In genomic region chr22:45053571-45053970, GRCh38 we compare ENCODE assay signal across 29 cellular contexts. TPM values are rescaled to one million over a fixed set of nuclear protein-coding genes. Genes with fewer than 3 reads are reported as not detected.
"Had no signal": no experiment of that assay in that cellular context is flagged by ENCODE, and none has a peak within 500 bp of the region (broad histone marks: within the 10 kb centered on the region; RNA-seq: fewer than 3 reads in every experiment).

No MANE protein-coding gene starts in this region.

- H3K4me1 ChIP-seq: esophagus squamous epithelium, left ventricle myocardium inferior, lower lobe of right lung, pancreas, suprapubic skin, transverse colon, upper lobe of right lung, uterus had no signal

- H3K36me3 ChIP-seq: esophagus squamous epithelium, left ventricle myocardium inferior, lower lobe of right lung, neutrophil, pancreas, suprapubic skin, transverse colon, upper lobe of right lung, uterus had no signal

- H3K27ac ChIP-seq: coronary artery, esophagus squamous epithelium, left ventricle myocardium inferior, lower lobe of right lung, neutrophil, pancreas, suprapubic skin, transverse colon, upper lobe of right lung, uterus had no signal

- H3K4me3 Mint-ChIP-seq: natural killer cell; stimulated activated naive CD8-positive, alpha-beta T cell treated with anti-CD3 and anti-CD28 coated beads, Interleukin-15, amount 100 ng/mL, for 72 hours had no signal

- H3K4me3 ChIP-seq: coronary artery, esophagus squamous epithelium, left ventricle myocardium inferior, lower lobe of right lung, pancreas, smooth muscle cell, suprapubic skin, transverse colon, upper lobe of right lung, uterus had no signal

- FAIRE-seq: endometrium, islet of Langerhans, pancreas had no signal

- H3K27me3 ChIP-seq: pancreas, uterus had no signal

- ATAC-seq: left colon; lower lobe of right lung; natural killer cell; pancreas; sciatic nerve; stimulated activated naive CD8-positive, alpha-beta T cell treated with anti-CD3 and anti-CD28 coated beads, Interleukin-15, amount 100 ng/mL, for 72 hours; upper lobe of right lung had no signal

- H3K9me3 Mint-ChIP-seq: natural killer cell; stimulated activated naive CD8-positive, alpha-beta T cell treated with anti-CD3 and anti-CD28 coated beads, Interleukin-15, amount 100 ng/mL, for 72 hours had no signal

- H3K36me3 Mint-ChIP-seq: natural killer cell had no signal

- H3K9me3 ChIP-seq: esophagus squamous epithelium, left ventricle myocardium inferior, lower lobe of right lung, neutrophil, pancreas, suprapubic skin, transverse colon, upper lobe of right lung, uterus had no signal

- DNase-seq: dermis blood vessel endothelial cell; effector memory CD4-positive, alpha-beta T cell; erythroblast; esophagus squamous epithelium; foreskin melanocyte; hypothalamus; kidney glomerular epithelial cell; left colon; left ventricle myocardium inferior; lower lobe of right lung; natural killer cell; pancreas; stimulated activated CD4-positive, alpha-beta T cell treated with anti-CD3 and anti-CD28 coated beads, Interleukin-12 subunit alpha, Interleukin-12 subunit beta, amount 100 ng/mL, for 4 hours; stimulated activated CD4-positive, alpha-beta T cell treated with anti-CD3 and anti-CD28 coated beads, Interleukin-1b, Interleukin-23, amount 100 ng/mL, for 48 hours; stimulated activated CD4-positive, alpha-beta T cell treated with anti-CD3 and anti-CD28 coated beads, Interleukin-4, amount 100 ng/mL, for 1 hour; stimulated activated CD8-positive, alpha-beta memory T cell treated with anti-CD3 and anti-CD28 coated beads, Interleukin-4, amount 100 ng/mL, for 48 hours; stimulated activated naive CD4-positive, alpha-beta T cell; stimulated activated naive CD8-positive, alpha-beta T cell treated with anti-CD3 and anti-CD28 coated beads, Interleukin-15, amount 100 ng/mL, for 72 hours; transverse colon; upper lobe of right lung; uterus had no signal

- H3K4me2 ChIP-seq: smooth muscle cell had no signal

- H3K27ac Mint-ChIP-seq: natural killer cell; stimulated activated naive CD8-positive, alpha-beta T cell treated with anti-CD3 and anti-CD28 coated beads, Interleukin-15, amount 100 ng/mL, for 72 hours had no signal

RNA-seq across cellular contexts. Expression of gene PHF21B, which starts 43.8 kb away (rescaled TPM):
- total RNA-seq: dermis blood vessel endothelial cell, lower lobe of right lung, mononuclear cell, natural killer cell, suprapubic skin, transverse colon had no signal
